Comparison of ENCODE assay signal across 21 cellular contexts in genomic region chr9:137281345-137282116, GRCh38. TPM values are rescaled to one million over a fixed set of nuclear protein-coding genes. Genes with fewer than 3 reads are reported as not detected.
A peak's percentile ranks its signal among the peaks of the same experiment; 100 is the strongest.
DNase-seq lines count a peak whose midpoint lies in the region; ATAC-seq and TF ChIP-seq lines count a peak whose summit lies in the region.
"Had no signal": no experiment of that assay in that cellular context is flagged by ENCODE, and none has a peak within 500 bp of the region (broad histone marks: within the 10 kb centered on the region; RNA-seq: fewer than 3 reads in every experiment).

No MANE protein-coding gene starts in this region.

- DNase-seq in cardiac muscle cell (ENCODE audit: low read depth in 1 of 2, low spot score in 1 of 2) (no peak), heart right ventricle (no peak), mammary epithelial cell (no peak), left kidney (ENCODE audit: low read depth, low spot score) (peak; percentile 75), upper lobe of right lung (peak; percentile 61), NCI-H748 (lab: John Stamatoyannopoulos, UW; ENCODE audit: unreplicated experiment) (no peak), RKO (ENCODE audit: low spot score) (no peak)
- DNase-seq: activated CD4-positive, alpha-beta T cell treated with anti-CD3 and anti-CD28 coated beads for 48 hours; central memory CD4-positive, alpha-beta T cell; COR-L47; GDM1; stimulated activated CD4-positive, alpha-beta T cell treated with anti-CD3 and anti-CD28 coated beads, Interleukin-4, amount 100 ng/mL, for 4 hours; T-helper 2 cell had no signal

- no peaks in the 10 kb centered on the region for H3K27me3 Mint-ChIP-seq in activated T-helper 17 cell treated with anti-CD3 and anti-CD28 coated beads, Interleukin-2, amount 50 U/mL, for 72 hours

- no peak overlapping the region for H2AFZ ChIP-seq in mammary epithelial cell (ENCODE audit: low read depth, low read length)

- H3K9me3 Mint-ChIP-seq in activated T-helper 17 cell treated with anti-CD3 and anti-CD28 coated beads, Interleukin-2, amount 50 U/mL, for 72 hours = no peaks in the 10 kb centered on the region
- H3K9me3 Mint-ChIP-seq: activated naive CD4-positive, alpha-beta T cell treated with anti-CD3 and anti-CD28 coated beads, Interleukin-2, amount 50 U/mL, for 72 hours; neural crest cell; stimulated activated effector memory CD8-positive, alpha-beta T cell treated with anti-CD3 and anti-CD28 coated beads, Interleukin-12 subunit alpha, Interleukin-12 subunit beta, amount 100 ng/mL, for 72 hours had no signal

- no peak overlapping the region for H3K4me3 Mint-ChIP-seq in activated T-helper 17 cell treated with anti-CD3 and anti-CD28 coated beads, Interleukin-2, amount 50 U/mL, for 72 hours
- H3K4me3 Mint-ChIP-seq: stimulated activated effector memory CD8-positive, alpha-beta T cell treated with anti-CD3 and anti-CD28 coated beads, Interleukin-12 subunit alpha, Interleukin-12 subunit beta, amount 100 ng/mL, for 72 hours had no signal

- no peak overlapping the region for H3K27ac Mint-ChIP-seq in activated T-helper 17 cell treated with anti-CD3 and anti-CD28 coated beads, Interleukin-2, amount 50 U/mL, for 72 hours
- H3K27ac Mint-ChIP-seq: stimulated activated effector memory CD8-positive, alpha-beta T cell treated with anti-CD3 and anti-CD28 coated beads, Interleukin-12 subunit alpha, Interleukin-12 subunit beta, amount 100 ng/mL, for 72 hours had no signal

- H3K27ac ChIP-seq in cardiac muscle cell (no peak overlapping the region), heart right ventricle (no peak overlapping the region), mammary epithelial cell (ENCODE audit: insufficient read depth, low read depth, low read length) (no peak overlapping the region), upper lobe of right lung (no peak overlapping the region)
- H3K27ac ChIP-seq: A549 had no signal

- H3K36me3 Mint-ChIP-seq in activated T-helper 17 cell treated with anti-CD3 and anti-CD28 coated beads, Interleukin-2, amount 50 U/mL, for 72 hours (ENCODE audit: low read depth) = no peaks in the 10 kb centered on the region
- H3K36me3 Mint-ChIP-seq: activated naive CD4-positive, alpha-beta T cell treated with anti-CD3 and anti-CD28 coated beads, Interleukin-2, amount 50 U/mL, for 72 hours had no signal

- H3K4me1 Mint-ChIP-seq in activated T-helper 17 cell treated with anti-CD3 and anti-CD28 coated beads, Interleukin-2, amount 50 U/mL, for 72 hours = no peaks in the 10 kb centered on the region

- H3K79me2 ChIP-seq in mammary epithelial cell (ENCODE audit: insufficient read depth, low read length) = no peaks in the 10 kb centered on the region

- H3K27me3 ChIP-seq in cardiac muscle cell = peaks cover 6% of the 10 kb centered on the region
- H3K27me3 ChIP-seq in heart right ventricle = no peaks in the 10 kb centered on the region
- H3K27me3 ChIP-seq in mammary epithelial cell (ENCODE audit: insufficient read depth, low read length) = peaks cover 5% of the 10 kb centered on the region
- H3K27me3 ChIP-seq in upper lobe of right lung = no peaks in the 10 kb centered on the region

- peak overlapping the region; percentile 80 for H3K4me2 ChIP-seq in mammary epithelial cell (ENCODE audit: insufficient read depth, low read depth, low read length)
- H3K4me2 ChIP-seq: A549 had no signal

- intact Hi-C loops in heart right ventricle (cut with DNase I) (no loop called here), mammary epithelial cell (cut with micrococcal nuclease) (no loop called here), upper lobe of right lung (cut with DNase I) (loop anchor here (10.0 kb wide), 1 partner anchor 243 kb away; no protein-coding TSS in a partner anchor)

- H3K9me3 ChIP-seq in cardiac muscle cell (ENCODE audit: low read depth) (no peaks in the 10 kb centered on the region), heart right ventricle (peaks cover 0 to 4% (median 0%) of the 10 kb centered on the region in 11 donors), mammary epithelial cell (replicated peaks; ENCODE audit: insufficient read depth, low read length) (peaks cover 2% of the 10 kb centered on the region), upper lobe of right lung (no peaks in the 10 kb centered on the region)
- H3K9me3 ChIP-seq: A549 had no signal

- H3K9ac ChIP-seq in mammary epithelial cell (ENCODE audit: insufficient read depth, low read length) = no peak overlapping the region

- no peak for TF ChIP-seq CTCF in cardiac muscle cell (IDR thresholded peaks at IDR 0.05; ENCODE audit: low read depth, low read length)
- no peak for TF ChIP-seq CTCF in heart right ventricle (IDR thresholded peaks at IDR 0.05)
- TF ChIP-seq CTCF in mammary epithelial cell (conservative IDR thresholded peaks at IDR 0.05 in 1 of 2, IDR thresholded peaks at IDR 0.05 in 1 of 2; ENCODE audit: extremely low read depth in 1 of 2, insufficient read depth in 1 of 2, low read depth in 1 of 2, low read length in 2 of 2) = no peak
- no peak for TF ChIP-seq CTCF in upper lobe of right lung (IDR thresholded peaks at IDR 0.05)

- H3K4me3 ChIP-seq in cardiac muscle cell = peak overlapping the region; percentile 16
- peak overlapping the region in 2 of 10 donors; percentile 8 to 10 for H3K4me3 ChIP-seq in heart right ventricle
- no peak overlapping the region for H3K4me3 ChIP-seq in mammary epithelial cell (replicated peaks in 1 of 3; ENCODE audit: insufficient read depth in 1 of 3, low read depth in 2 of 3, low read length in 3 of 3)
- H3K4me3 ChIP-seq in upper lobe of right lung = no peak overlapping the region
- H3K4me3 ChIP-seq: A549 had no signal

- peaks cover 4% of the 10 kb centered on the region for H4K20me1 ChIP-seq in mammary epithelial cell (ENCODE audit: insufficient read depth, low read length)

- no TSS peak for BruUV-seq in mammary epithelial cell (replicated peaks; lab: Mats Ljungman, UMichigan)

- H3K4me1 ChIP-seq in cardiac muscle cell (ENCODE audit: low read depth) = peaks cover 23% of the 10 kb centered on the region
- peaks cover 13 to 61% (median 31%) of the 10 kb centered on the region in 9 donors for H3K4me1 ChIP-seq in heart right ventricle
- H3K4me1 ChIP-seq in mammary epithelial cell (ENCODE audit: insufficient read depth, low read length) = peaks cover 13% of the 10 kb centered on the region
- H3K4me1 ChIP-seq in upper lobe of right lung = peaks cover 10% of the 10 kb centered on the region

- 63 to 71% methylated on average over 33 to 39 of the region's 39 CpGs for WGBS in heart right ventricle, 2 donors
- 49% methylated on average over 7 of the region's 39 CpGs for WGBS in mammary epithelial cell (ENCODE audit: low coverage, missing lambda C conversion rate)

- dilution Hi-C loops in mammary epithelial cell (cut with HindIII; ENCODE audit: low sequenced_read_pairs) = loop anchor here (5.0 kb wide), 3 partner anchors 34 to 136 kb away; a partner anchor contains a TSS

- H3K36me3 ChIP-seq in cardiac muscle cell (peaks cover 6% of the 10 kb centered on the region), heart right ventricle (peaks cover 0 to 50% (median 3%) of the 10 kb centered on the region in 9 donors), mammary epithelial cell (ENCODE audit: insufficient read depth, low read length) (no peaks in the 10 kb centered on the region), upper lobe of right lung (peaks cover 44% of the 10 kb centered on the region)

- ATAC-seq in heart right ventricle (no peak), upper lobe of right lung (no peak)
- no peak for ATAC-seq in activated T-helper 17 cell treated with anti-CD3 and anti-CD28 coated beads, Interleukin-2, amount 50 U/mL, for 72 hours (replicated peaks)
- ATAC-seq: A549; activated naive CD4-positive, alpha-beta T cell treated with anti-CD3 and anti-CD28 coated beads, Interleukin-2, amount 50 U/mL, for 72 hours; sciatic nerve; stimulated activated effector memory CD8-positive, alpha-beta T cell treated with anti-CD3 and anti-CD28 coated beads, Interleukin-12 subunit alpha, Interleukin-12 subunit beta, amount 100 ng/mL, for 72 hours had no signal

- in situ Hi-C loops in mammary epithelial cell (cut with MboI; ENCODE audit: low sequenced_read_pairs in 2 of 2) = loop anchor here in 1 of 2 donors (10.0 kb wide), 1 partner anchor 243 kb away; no protein-coding TSS in a partner anchor

- CTCF ChIA-PET in mammary epithelial cell (lab: Charles Lee; ENCODE audit: low non-redundant PET) = no interaction called here

RNA-seq across cellular contexts. Expression of gene TOR4A, which starts 4.0 kb away (rescaled TPM):
- total RNA-seq in cardiac muscle cell (36.7 and 51.4 TPM in 2 replicates), heart right ventricle (10 to 100 TPM; 15.2 to 21.5 (median 16.8) TPM), mammary epithelial cell (1 to 10 TPM in 1 of 2 donors, under 1 TPM in 1; 0.73 to 1.5 TPM), upper lobe of right lung (27.4 TPM)
- polyA plus RNA-seq in cardiac muscle cell (18.5 and 24.3 TPM in 2 replicates), heart right ventricle (10 to 100 TPM in 1 of 2 donors, 1 to 10 TPM in 1; 4.7 to 11.5 TPM), mammary epithelial cell (0.11 TPM)
- not detected for polyA minus RNA-seq in mammary epithelial cell
- 10 to 100 TPM in 1 of 2 donors, 1 to 10 TPM in 1; 4.9 to 11.5 TPM for total RNA-seq in activated T-helper 17 cell treated with anti-CD3 and anti-CD28 coated beads, Interleukin-2, amount 50 U/mL, for 72 hours

RNA-seq across cellular contexts. Expression of gene NRARP, which starts 20.5 kb away (rescaled TPM):
- total RNA-seq in cardiac muscle cell (8.8 and 16.5 TPM in 2 replicates), heart right ventricle (10 to 100 TPM in 7 of 10 donors, 1 to 10 TPM in 3; 2.6 to 20.8 (median 11.7) TPM), mammary epithelial cell (1 to 10 TPM in 1 of 2 donors, under 1 TPM in 1; 0.50 to 1.2 TPM), upper lobe of right lung (21.5 TPM)
- polyA plus RNA-seq in cardiac muscle cell (8.7 and 12.6 TPM in 2 replicates), heart right ventricle (1 to 10 TPM; 2.0 to 5.4 TPM), mammary epithelial cell (0.37 TPM)
- polyA minus RNA-seq in mammary epithelial cell = not detected
- total RNA-seq in activated T-helper 17 cell treated with anti-CD3 and anti-CD28 coated beads, Interleukin-2, amount 50 U/mL, for 72 hours = under 1 TPM; 0.66 to 0.86 TPM

RNA-seq across cellular contexts. Expression of gene NELFB, which starts 26.4 kb away (rescaled TPM):
- total RNA-seq in cardiac muscle cell = 68.6 and 78.2 TPM in 2 replicates
- polyA plus RNA-seq in cardiac muscle cell = 73.3 and 87.6 TPM in 2 replicates
- 10 to 100 TPM; 31.6 to 47.1 (median 39.2) TPM for total RNA-seq in heart right ventricle
- 10 to 100 TPM; 31.5 to 52.9 TPM for polyA plus RNA-seq in heart right ventricle
- total RNA-seq in mammary epithelial cell = 10 to 100 TPM; 39.5 to 54.9 TPM
- 44.4 TPM for polyA plus RNA-seq in mammary epithelial cell
- polyA minus RNA-seq in mammary epithelial cell = 37.9 TPM
- 47.2 TPM for total RNA-seq in upper lobe of right lung
- 10 to 100 TPM; 43.6 to 78.0 TPM for total RNA-seq in activated T-helper 17 cell treated with anti-CD3 and anti-CD28 coated beads, Interleukin-2, amount 50 U/mL, for 72 hours

RNA-seq across cellular contexts. Expression of gene STPG3, which starts 30.4 kb away (rescaled TPM):
- total RNA-seq in cardiac muscle cell (0.95 TPM in 1 of 2 replicates, not detected in the other), heart right ventricle (under 1 TPM in 3 of 10 donors, not detected in 7; 0.24 to 0.32 (median 0.32) TPM), mammary epithelial cell (not detected), upper lobe of right lung (not detected)
- polyA plus RNA-seq in cardiac muscle cell (3.2 and 3.3 TPM in 2 replicates), heart right ventricle (under 1 TPM in 1 of 2 donors, not detected in 1; 0.44 TPM), mammary epithelial cell (not detected)
- not detected for polyA minus RNA-seq in mammary epithelial cell
- not detected for total RNA-seq in activated T-helper 17 cell treated with anti-CD3 and anti-CD28 coated beads, Interleukin-2, amount 50 U/mL, for 72 hours
- total RNA-seq: activated naive CD4-positive, alpha-beta T cell treated with anti-CD3 and anti-CD28 coated beads, Interleukin-2, amount 50 U/mL, for 72 hours; liver; sciatic nerve; ureter had no signal
- polyA plus RNA-seq: A549, liver had no signal

RNA-seq across cellular contexts. Expression of gene TUBB4B, which starts 40.4 kb away (rescaled TPM):
- 412 and 540 TPM in 2 replicates for total RNA-seq in cardiac muscle cell
- polyA plus RNA-seq in cardiac muscle cell = 745 and 845 TPM in 2 replicates
- total RNA-seq in heart right ventricle = 100 to 1,000 TPM; 211 to 495 (median 330) TPM
- polyA plus RNA-seq in heart right ventricle = 100 to 1,000 TPM; 522 to 992 TPM
- 100 to 1,000 TPM; 177 to 464 TPM for total RNA-seq in mammary epithelial cell
- 853 TPM for polyA plus RNA-seq in mammary epithelial cell
- 613 TPM for polyA minus RNA-seq in mammary epithelial cell
- 191 TPM for total RNA-seq in upper lobe of right lung
- 100 to 1,000 TPM; 232 to 372 TPM for total RNA-seq in activated T-helper 17 cell treated with anti-CD3 and anti-CD28 coated beads, Interleukin-2, amount 50 U/mL, for 72 hours

Comparison
In these comparisons a context has a peak if more than half of its experiments do, and no peak if none do; other contexts are left out.
1. DNase-seq: peak in left kidney (single experiment) and upper lobe of right lung (single experiment); none in cardiac muscle cell (0 of 2), heart right ventricle (0 of 2), mammary epithelial cell (single experiment), NCI-H748 (single experiment) and RKO (single experiment).